In the genomic region with DNA sequence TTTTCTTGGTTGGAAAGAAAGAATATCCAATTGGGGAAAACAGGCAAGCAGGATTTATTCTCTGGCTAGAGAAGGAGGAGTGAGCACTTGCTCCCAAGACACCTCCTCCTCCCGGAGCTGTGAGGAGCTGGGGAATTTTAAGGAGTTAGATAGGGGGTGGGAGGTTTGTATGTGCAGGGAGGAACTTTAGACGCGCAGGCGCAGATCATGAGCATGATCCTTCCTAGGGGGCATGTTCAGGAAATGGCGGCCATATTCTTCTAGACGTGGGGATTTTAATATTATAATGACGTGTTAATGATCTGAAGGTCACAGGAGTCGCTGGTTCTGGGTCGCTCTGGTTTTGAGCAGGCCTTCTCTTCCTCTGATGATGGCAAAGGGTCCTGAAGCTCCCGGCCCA, we compare ENCODE assay signal across 7 cellular contexts.
"Had no signal": no experiment of that assay in that cellular context is flagged by ENCODE, and none has a peak within 500 bp of the region (broad histone marks: within the 10 kb centered on the region; RNA-seq: fewer than 3 reads in every experiment).

No MANE protein-coding gene starts in this region.

- H3K9me3 Mint-ChIP-seq: IgD-negative memory B cell had no signal

- H3K4me1 Mint-ChIP-seq: IgD-negative memory B cell had no signal

- ATAC-seq: HepG2 had no signal

- H3K27ac Mint-ChIP-seq: IgD-negative memory B cell had no signal

- DNase-seq: IMR-90, KBM-7, KG1 had no signal

- FAIRE-seq: HepG2, HTR-8/SVneo had no signal

- H3K27ac ChIP-seq: HL-60 had no signal

- H3K27me3 Mint-ChIP-seq: IgD-negative memory B cell had no signal

- H3K36me3 Mint-ChIP-seq: IgD-negative memory B cell had no signal

- H3K4me3 Mint-ChIP-seq: IgD-negative memory B cell had no signal
